23 cellular contexts compared by ENCODE assay signal in the genomic region with DNA sequence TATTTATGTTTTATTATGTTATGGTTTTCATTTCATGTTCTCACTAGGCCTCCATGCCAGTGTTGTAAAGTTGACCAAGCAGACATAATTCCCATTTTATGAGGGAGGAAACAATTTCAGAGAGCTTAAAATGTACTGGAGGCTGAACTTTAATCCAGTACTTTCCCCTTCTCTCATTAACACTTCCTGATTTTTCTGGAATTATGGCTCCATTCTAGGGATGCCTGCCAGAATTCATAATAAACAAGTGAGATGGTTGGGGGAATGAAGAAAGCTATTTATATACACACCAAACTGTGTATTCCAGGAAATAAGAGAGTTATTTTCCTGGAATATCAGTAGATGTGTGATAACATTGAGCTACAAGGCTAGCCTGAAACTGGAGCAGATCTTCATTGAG. TPM values are rescaled to one million over a fixed set of nuclear protein-coding genes. Genes with fewer than 3 reads are reported as not detected.
"Had no signal": no experiment of that assay in that cellular context is flagged by ENCODE, and none has a peak within 500 bp of the region (broad histone marks: within the 10 kb centered on the region; RNA-seq: fewer than 3 reads in every experiment).

No MANE protein-coding gene starts in this region.

- H3K27me3 ChIP-seq: adrenal gland, sigmoid colon had no signal

- H2AFZ ChIP-seq: parathyroid adenoma had no signal

- H3K9me3 ChIP-seq: adrenal gland, left ventricle myocardium inferior, sigmoid colon had no signal

- H3K27ac ChIP-seq: epithelial cell of prostate, left ventricle myocardium inferior, parathyroid adenoma had no signal

- FAIRE-seq: bronchial epithelial cell, TTC549 had no signal

- H3K79me2 ChIP-seq: parathyroid adenoma had no signal

- H3K4me3 ChIP-seq: adrenal gland, left ventricle myocardium inferior, sigmoid colon had no signal

- H3K9ac ChIP-seq: parathyroid adenoma had no signal

- H3K36me3 ChIP-seq: adrenal gland, left ventricle myocardium inferior, sigmoid colon had no signal

- ATAC-seq: activated CD4-positive, alpha-beta T cell treated with anti-CD3 and anti-CD28 coated beads for 36 hours; activated naive CD4-positive, alpha-beta T cell treated with anti-CD3 and anti-CD28 coated beads, Interleukin-2, amount 50 U/mL, for 72 hours; naive thymus-derived CD8-positive, alpha-beta T cell; WTC11 had no signal

- H3K4me1 ChIP-seq: adrenal gland, left ventricle myocardium inferior, parathyroid adenoma had no signal

- DNase-seq: activated CD4-positive, alpha-beta T cell treated with anti-CD3 and anti-CD28 coated beads for 36 hours; activated CD4-positive, alpha-beta T cell treated with anti-CD3 and anti-CD28 coated beads, Interleukin-2, amount 50 U/mL, for 48 hours; activated gamma-delta T cell treated with Interleukin-2 at 50 U/mL for 16 hours; activated T-cell treated with anti-CD3 and anti-CD28 coated beads for 4 hours; adrenal gland; cerebellar nuclear complex; foreskin melanocyte; head of caudate nucleus; left ventricle myocardium inferior; naive thymus-derived CD8-positive, alpha-beta T cell; sigmoid colon; stimulated activated CD4-positive, alpha-beta T cell treated with anti-CD3 and anti-CD28 coated beads, Interleukin-12 subunit alpha, Interleukin-12 subunit beta, amount 100 ng/mL, for 4 hours; stimulated activated CD4-positive, alpha-beta T cell treated with anti-CD3 and anti-CD28 coated beads, Interleukin-1b, Interleukin-23, amount 100 ng/mL, for 48 hours; stimulated activated CD8-positive, alpha-beta memory T cell treated with anti-CD3 and anti-CD28 coated beads, Interleukin-4, amount 100 ng/mL, for 48 hours; stimulated activated naive CD4-positive, alpha-beta T cell had no signal

RNA-seq across cellular contexts. Expression of gene TMEM236, which starts 6.9 kb away (rescaled TPM):
- total RNA-seq: activated T-helper 1 cell treated with anti-CD3 and anti-CD28 coated beads, Interleukin-12 subunit alpha, Interleukin-12 subunit beta, Interleukin-2, Interleukin-4 antibody, amounts not matched to agents 30 ng/mL and 10 ng/mL and 1 ng/mL, durations not matched to agents 14 hours and 24 hours and 36 hours had no signal
- polyA plus RNA-seq: naive thymus-derived CD8-positive, alpha-beta T cell had no signal

RNA-seq across cellular contexts. Expression of gene MRC1, which starts 50.3 kb away (rescaled TPM):
- total RNA-seq: activated naive CD4-positive, alpha-beta T cell treated with anti-CD3 and anti-CD28 coated beads, Interleukin-2, amount 50 U/mL, for 72 hours; activated T-helper 1 cell treated with anti-CD3 and anti-CD28 coated beads, Interleukin-12 subunit alpha, Interleukin-12 subunit beta, Interleukin-2, Interleukin-4 antibody, amounts not matched to agents 30 ng/mL and 10 ng/mL and 1 ng/mL, durations not matched to agents 14 hours and 24 hours and 36 hours; fibroblast of lung had no signal
- polyA plus RNA-seq: naive thymus-derived CD8-positive, alpha-beta T cell had no signal
